ENCODE assay signal across 1 cellular context in the genomic region with DNA sequence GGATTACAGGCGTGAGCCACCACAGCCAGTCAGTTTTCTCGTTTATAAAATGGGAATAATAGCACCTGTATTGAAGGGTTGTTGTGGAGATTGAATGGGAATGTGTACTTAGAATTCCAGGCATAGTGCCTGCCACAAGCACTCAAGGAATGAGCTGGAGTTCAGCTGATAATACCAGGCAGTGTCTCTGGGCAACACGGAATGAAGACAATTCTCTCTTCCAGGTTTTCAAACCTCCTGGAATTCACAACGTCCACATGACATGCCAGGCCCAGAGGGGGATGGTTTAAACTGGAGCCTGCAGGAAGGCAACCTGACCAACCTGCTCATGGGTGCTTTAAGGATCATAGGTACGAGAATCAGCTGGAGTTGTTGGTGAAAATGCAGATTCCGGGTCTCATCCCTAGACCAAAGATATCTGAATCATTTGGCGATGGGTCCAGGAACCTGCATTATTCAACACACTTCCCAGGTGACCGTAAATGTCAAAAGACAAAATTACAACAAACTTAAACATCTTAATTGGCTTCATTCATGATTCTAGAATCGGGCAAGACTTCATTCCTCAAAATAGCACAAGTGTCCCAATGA.
TF ChIP-seq lines count a peak whose summit lies in the region.

No MANE protein-coding gene starts in this region.

TF ChIP-seq in HepG2, 621 proteins besides CTCF, POLR2A, EP300 and RAD21 (continued from another document):
- TF ChIP-seq, protein P1, sequence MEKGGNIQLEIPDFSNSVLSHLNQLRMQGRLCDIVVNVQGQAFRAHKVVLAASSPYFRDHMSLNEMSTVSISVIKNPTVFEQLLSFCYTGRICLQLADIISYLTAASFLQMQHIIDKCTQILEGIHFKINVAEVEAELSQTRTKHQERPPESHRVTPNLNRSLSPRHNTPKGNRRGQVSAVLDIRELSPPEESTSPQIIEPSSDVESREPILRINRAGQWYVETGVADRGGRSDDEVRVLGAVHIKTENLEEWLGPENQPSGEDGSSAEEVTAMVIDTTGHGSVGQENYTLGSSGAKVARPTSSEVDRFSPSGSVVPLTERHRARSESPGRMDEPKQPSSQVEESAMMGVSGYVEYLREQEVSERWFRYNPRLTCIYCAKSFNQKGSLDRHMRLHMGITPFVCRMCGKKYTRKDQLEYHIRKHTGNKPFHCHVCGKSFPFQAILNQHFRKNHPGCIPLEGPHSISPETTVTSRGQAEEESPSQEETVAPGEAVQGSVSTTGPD (CRISPR knock-in tag; IDR thresholded peaks at IDR 0.05): no peak
- TF ChIP-seq, protein P2, sequence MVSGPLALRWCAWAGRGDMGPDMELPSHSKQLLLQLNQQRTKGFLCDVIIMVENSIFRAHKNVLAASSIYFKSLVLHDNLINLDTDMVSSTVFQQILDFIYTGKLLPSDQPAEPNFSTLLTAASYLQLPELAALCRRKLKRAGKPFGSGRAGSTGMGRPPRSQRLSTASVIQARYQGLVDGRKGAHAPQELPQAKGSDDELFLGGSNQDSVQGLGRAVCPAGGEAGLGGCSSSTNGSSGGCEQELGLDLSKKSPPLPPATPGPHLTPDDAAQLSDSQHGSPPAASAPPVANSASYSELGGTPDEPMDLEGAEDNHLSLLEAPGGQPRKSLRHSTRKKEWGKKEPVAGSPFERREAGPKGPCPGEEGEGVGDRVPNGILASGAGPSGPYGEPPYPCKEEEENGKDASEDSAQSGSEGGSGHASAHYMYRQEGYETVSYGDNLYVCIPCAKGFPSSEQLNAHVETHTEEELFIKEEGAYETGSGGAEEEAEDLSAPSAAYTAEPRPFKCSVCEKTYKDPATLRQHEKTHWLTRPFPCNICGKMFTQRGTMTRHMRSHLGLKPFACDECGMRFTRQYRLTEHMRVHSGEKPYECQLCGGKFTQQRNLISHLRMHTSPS (CRISPR knock-in tag; IDR thresholded peaks at IDR 0.05; ENCODE audit: low read depth): no peak
- TF ChIP-seq ZFP1 (CRISPR knock-in tag; IDR thresholded peaks at IDR 0.05): no peak
- no peak for TF ChIP-seq ZNF839 (CRISPR knock-in tag; IDR thresholded peaks at IDR 0.05; ENCODE audit: borderline replicate concordance)
- TF ChIP-seq ZNF562 (CRISPR knock-in tag; IDR thresholded peaks at IDR 0.05; ENCODE audit: borderline replicate concordance): no peak
- peak; percentile 42 for TF ChIP-seq SAP130 (CRISPR knock-in tag; IDR thresholded peaks at IDR 0.05; ENCODE audit: low read depth)
- no peak for TF ChIP-seq NFE2 (CRISPR knock-in tag; IDR thresholded peaks at IDR 0.05)
- TF ChIP-seq ZFP37 (CRISPR knock-in tag; IDR thresholded peaks at IDR 0.05; ENCODE audit: borderline replicate concordance): no peak
- TF ChIP-seq SNRNP70 (IDR thresholded peaks at IDR 0.05; ENCODE audit: low read depth, low read length): no peak
- no peak for TF ChIP-seq ZNF747 (CRISPR knock-in tag; IDR thresholded peaks at IDR 0.05; ENCODE audit: borderline replicate concordance)
- no peak for TF ChIP-seq ZHX1 (CRISPR knock-in tag; IDR thresholded peaks at IDR 0.05; ENCODE audit: low read depth)
- TF ChIP-seq ZNF20 (CRISPR knock-in tag; IDR thresholded peaks at IDR 0.05): no peak
- TF ChIP-seq ATM (IDR thresholded peaks at IDR 0.05; ENCODE audit: borderline replicate concordance): no peak
- no peak for TF ChIP-seq GATA4 (IDR thresholded peaks at IDR 0.05; ENCODE audit: borderline replicate concordance, low read depth)
- TF ChIP-seq MTA1 (CRISPR knock-in tag; IDR thresholded peaks at IDR 0.05; ENCODE audit: borderline replicate concordance): no peak
- 0 out of 2 replicates have a peak, but pooled peaks have one; percentile 2 for TF ChIP-seq ZMYM3 (CRISPR knock-in tag; IDR thresholded peaks at IDR 0.05)
- TF ChIP-seq ZNF234 (CRISPR knock-in tag; conservative IDR thresholded peaks at IDR 0.05): no peak
- TF ChIP-seq, protein P3, sequence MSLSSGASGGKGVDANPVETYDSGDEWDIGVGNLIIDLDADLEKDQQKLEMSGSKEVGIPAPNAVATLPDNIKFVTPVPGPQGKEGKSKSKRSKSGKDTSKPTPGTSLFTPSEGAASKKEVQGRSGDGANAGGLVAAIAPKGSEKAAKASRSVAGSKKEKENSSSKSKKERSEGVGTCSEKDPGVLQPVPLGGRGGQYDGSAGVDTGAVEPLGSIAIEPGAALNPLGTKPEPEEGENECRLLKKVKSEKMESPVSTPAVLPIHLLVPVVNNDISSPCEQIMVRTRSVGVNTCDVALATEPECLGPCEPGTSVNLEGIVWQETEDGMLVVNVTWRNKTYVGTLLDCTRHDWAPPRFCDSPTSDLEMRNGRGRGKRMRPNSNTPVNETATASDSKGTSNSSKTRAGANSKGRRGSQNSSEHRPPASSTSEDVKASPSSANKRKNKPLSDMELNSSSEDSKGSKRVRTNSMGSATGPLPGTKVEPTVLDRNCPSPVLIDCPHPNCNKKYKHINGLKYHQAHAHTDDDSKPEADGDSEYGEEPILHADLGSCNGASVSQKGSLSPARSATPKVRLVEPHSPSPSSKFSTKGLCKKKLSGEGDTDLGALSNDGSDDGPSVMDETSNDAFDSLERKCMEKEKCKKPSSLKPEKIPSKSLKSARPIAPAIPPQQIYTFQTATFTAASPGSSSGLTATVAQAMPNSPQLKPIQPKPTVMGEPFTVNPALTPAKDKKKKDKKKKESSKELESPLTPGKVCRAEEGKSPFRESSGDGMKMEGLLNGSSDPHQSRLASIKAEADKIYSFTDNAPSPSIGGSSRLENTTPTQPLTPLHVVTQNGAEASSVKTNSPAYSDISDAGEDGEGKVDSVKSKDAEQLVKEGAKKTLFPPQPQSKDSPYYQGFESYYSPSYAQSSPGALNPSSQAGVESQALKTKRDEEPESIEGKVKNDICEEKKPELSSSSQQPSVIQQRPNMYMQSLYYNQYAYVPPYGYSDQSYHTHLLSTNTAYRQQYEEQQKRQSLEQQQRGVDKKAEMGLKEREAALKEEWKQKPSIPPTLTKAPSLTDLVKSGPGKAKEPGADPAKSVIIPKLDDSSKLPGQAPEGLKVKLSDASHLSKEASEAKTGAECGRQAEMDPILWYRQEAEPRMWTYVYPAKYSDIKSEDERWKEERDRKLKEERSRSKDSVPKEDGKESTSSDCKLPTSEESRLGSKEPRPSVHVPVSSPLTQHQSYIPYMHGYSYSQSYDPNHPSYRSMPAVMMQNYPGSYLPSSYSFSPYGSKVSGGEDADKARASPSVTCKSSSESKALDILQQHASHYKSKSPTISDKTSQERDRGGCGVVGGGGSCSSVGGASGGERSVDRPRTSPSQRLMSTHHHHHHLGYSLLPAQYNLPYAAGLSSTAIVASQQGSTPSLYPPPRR (CRISPR knock-in tag; IDR thresholded peaks at IDR 0.05; ENCODE audit: borderline replicate concordance): no peak
- TF ChIP-seq, protein P4, sequence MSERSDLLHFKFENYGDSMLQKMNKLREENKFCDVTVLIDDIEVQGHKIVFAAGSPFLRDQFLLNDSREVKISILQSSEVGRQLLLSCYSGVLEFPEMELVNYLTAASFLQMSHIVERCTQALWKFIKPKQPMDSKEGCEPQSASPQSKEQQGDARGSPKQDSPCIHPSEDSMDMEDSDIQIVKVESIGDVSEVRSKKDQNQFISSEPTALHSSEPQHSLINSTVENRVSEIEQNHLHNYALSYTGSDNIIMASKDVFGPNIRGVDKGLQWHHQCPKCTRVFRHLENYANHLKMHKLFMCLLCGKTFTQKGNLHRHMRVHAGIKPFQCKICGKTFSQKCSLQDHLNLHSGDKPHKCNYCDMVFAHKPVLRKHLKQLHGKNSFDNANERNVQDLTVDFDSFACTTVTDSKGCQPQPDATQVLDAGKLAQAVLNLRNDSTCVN (CRISPR knock-in tag; IDR thresholded peaks at IDR 0.05; ENCODE audit: borderline replicate concordance): no peak
- TF ChIP-seq, protein P5, sequence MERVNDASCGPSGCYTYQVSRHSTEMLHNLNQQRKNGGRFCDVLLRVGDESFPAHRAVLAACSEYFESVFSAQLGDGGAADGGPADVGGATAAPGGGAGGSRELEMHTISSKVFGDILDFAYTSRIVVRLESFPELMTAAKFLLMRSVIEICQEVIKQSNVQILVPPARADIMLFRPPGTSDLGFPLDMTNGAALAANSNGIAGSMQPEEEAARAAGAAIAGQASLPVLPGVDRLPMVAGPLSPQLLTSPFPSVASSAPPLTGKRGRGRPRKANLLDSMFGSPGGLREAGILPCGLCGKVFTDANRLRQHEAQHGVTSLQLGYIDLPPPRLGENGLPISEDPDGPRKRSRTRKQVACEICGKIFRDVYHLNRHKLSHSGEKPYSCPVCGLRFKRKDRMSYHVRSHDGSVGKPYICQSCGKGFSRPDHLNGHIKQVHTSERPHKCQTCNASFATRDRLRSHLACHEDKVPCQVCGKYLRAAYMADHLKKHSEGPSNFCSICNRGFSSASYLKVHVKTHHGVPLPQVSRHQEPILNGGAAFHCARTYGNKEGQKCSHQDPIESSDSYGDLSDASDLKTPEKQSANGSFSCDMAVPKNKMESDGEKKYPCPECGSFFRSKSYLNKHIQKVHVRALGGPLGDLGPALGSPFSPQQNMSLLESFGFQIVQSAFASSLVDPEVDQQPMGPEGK (CRISPR knock-in tag; IDR thresholded peaks at IDR 0.05): no peak
- TF ChIP-seq KLF11 (CRISPR knock-in tag; IDR thresholded peaks at IDR 0.05): no peak
- TF ChIP-seq, protein P6, sequence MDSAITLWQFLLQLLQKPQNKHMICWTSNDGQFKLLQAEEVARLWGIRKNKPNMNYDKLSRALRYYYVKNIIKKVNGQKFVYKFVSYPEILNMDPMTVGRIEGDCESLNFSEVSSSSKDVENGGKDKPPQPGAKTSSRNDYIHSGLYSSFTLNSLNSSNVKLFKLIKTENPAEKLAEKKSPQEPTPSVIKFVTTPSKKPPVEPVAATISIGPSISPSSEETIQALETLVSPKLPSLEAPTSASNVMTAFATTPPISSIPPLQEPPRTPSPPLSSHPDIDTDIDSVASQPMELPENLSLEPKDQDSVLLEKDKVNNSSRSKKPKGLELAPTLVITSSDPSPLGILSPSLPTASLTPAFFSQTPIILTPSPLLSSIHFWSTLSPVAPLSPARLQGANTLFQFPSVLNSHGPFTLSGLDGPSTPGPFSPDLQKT (CRISPR knock-in tag; IDR thresholded peaks at IDR 0.05; ENCODE audit: borderline replicate concordance): no peak
- 0 out of 2 replicates have a peak, but pooled peaks have one; percentile 8 for TF ChIP-seq HOXA3 (CRISPR knock-in tag; IDR thresholded peaks at IDR 0.05)
- TF ChIP-seq ZNF441 (CRISPR knock-in tag; IDR thresholded peaks at IDR 0.05; ENCODE audit: borderline replicate concordance): no peak
- no peak; the same call in 1 of the 2 replicates for TF ChIP-seq NRL (CRISPR knock-in tag; IDR thresholded peaks at IDR 0.05; ENCODE audit: borderline replicate concordance)
- no peak for TF ChIP-seq HNF1A (IDR thresholded peaks at IDR 0.05; ENCODE audit: low read depth)
- no peak for TF ChIP-seq HNF1A (CRISPR knock-in tag; IDR thresholded peaks at IDR 0.05; ENCODE audit: borderline replicate concordance)
- no peak for TF ChIP-seq TAF1 (CRISPR knock-in tag; IDR thresholded peaks at IDR 0.05)
- no peak for TF ChIP-seq ZNF709 (CRISPR knock-in tag; IDR thresholded peaks at IDR 0.05)
- no peak for TF ChIP-seq SRSF9 (IDR thresholded peaks at IDR 0.05; ENCODE audit: borderline replicate concordance, insufficient read depth, low read depth, low read length, poor library complexity, severe bottlenecking)
- no peak for TF ChIP-seq STAT5B (CRISPR knock-in tag; IDR thresholded peaks at IDR 0.05)
- no peak for TF ChIP-seq NCOA5 (CRISPR knock-in tag; IDR thresholded peaks at IDR 0.05)
- no peak for TF ChIP-seq PAX8 (CRISPR knock-in tag; IDR thresholded peaks at IDR 0.05; ENCODE audit: borderline replicate concordance)
- TF ChIP-seq ZSCAN9 (CRISPR knock-in tag; IDR thresholded peaks at IDR 0.05; ENCODE audit: borderline replicate concordance): no peak
TF ChIP-seq in HepG2: peak in this region for 16.
